In genomic region chr16:74184839-74185238, GRCh38 we compare ENCODE assay signal across 27 cellular contexts.
"Had no signal": no experiment of that assay in that cellular context is flagged by ENCODE, and none has a peak within 500 bp of the region (broad histone marks: within the 10 kb centered on the region; RNA-seq: fewer than 3 reads in every experiment).

No MANE protein-coding gene starts in this region.

- DNase-seq: colonic mucosa; cortex of kidney; dermis blood vessel endothelial cell; dorsolateral prefrontal cortex; effector CD4-positive, alpha-beta T cell; effector CD8-positive, alpha-beta T cell; effector memory CD4-positive, alpha-beta T cell; effector memory CD8-positive, alpha-beta T cell; endodermal cell; erythroblast; esophagus squamous epithelium; foreskin fibroblast; foreskin keratinocyte; foreskin melanocyte; gastrocnemius medialis; glutamatergic neuron; head of caudate nucleus; heart left ventricle; heart right ventricle had no signal

- ATAC-seq: effector memory CD8-positive, alpha-beta T cell; esophagus mucosa; foreskin keratinocyte; gastrocnemius medialis; gastroesophageal sphincter; heart left ventricle; heart right ventricle had no signal

- H3K27ac ChIP-seq: colonic mucosa, coronary artery, dorsolateral prefrontal cortex, epithelial cell of prostate, esophagus squamous epithelium, foreskin keratinocyte, gastrocnemius medialis, gastroesophageal sphincter, heart left ventricle, heart right ventricle had no signal

- H3K36me3 ChIP-seq: colonic mucosa, esophagus squamous epithelium, gastrocnemius medialis, gastroesophageal sphincter, heart left ventricle, heart right ventricle had no signal

- FAIRE-seq: colon, endometrium, endothelial cell of umbilical vein, frontal cortex had no signal

- H3K4me1 ChIP-seq: colonic mucosa, esophagus squamous epithelium, foreskin keratinocyte, gastrocnemius medialis, gastroesophageal sphincter, heart left ventricle, heart right ventricle had no signal

- H3K4me3 ChIP-seq: colonic mucosa, coronary artery, dorsolateral prefrontal cortex, esophagus squamous epithelium, gastrocnemius medialis, gastroesophageal sphincter, heart left ventricle, heart right ventricle had no signal

- H3K27me3 ChIP-seq: colonic mucosa, dorsolateral prefrontal cortex, esophagus squamous epithelium, foreskin keratinocyte, gastrocnemius medialis, gastroesophageal sphincter, heart left ventricle, heart right ventricle had no signal

- H3K9me3 ChIP-seq: colonic mucosa had no signal
